8 cellular contexts compared by ENCODE assay signal in the genomic region with DNA sequence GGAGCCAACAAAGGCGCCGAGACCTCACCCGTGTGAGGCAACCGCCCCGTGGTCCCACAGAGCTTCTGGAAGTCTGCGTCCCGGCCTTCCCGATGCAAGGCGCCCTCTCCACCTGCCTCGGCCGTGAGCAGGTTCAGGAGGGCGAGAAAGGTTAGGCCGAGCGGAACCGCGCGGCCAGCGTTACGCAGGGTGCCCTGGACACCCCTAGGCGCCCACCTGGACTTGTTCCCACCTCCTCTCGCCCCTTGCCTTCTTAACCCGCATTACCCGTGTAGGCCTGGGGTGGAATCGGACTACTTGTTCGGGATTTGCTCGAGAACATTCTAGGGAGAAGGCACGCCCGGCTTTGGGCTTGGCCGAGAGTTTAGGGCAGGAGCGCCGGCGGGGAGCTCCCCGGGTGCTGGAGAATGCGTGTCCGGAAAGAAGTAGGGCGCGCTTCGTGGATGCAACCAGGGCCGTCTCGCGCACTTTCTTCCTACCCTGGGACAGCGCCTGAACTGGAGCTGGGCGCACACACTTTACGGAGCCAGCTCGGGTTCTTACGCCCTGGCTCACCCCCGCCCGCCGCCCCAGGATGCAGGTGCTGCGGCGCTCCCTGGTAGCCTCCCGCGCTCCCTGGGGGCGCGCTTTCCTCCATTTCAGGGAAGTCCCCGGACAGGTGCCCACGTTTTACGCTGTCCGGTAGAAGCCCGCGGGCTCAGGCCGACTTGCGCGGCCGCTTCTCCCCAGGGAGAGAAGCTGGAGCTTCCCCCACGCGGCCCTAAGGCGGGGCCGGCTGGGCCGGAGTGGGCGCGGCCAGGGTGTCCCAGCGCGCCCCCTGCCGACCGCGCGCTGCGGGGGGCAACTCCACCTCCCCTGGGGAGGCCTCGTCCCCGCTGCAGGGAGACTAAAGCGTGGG.
A peak's percentile ranks its signal among the peaks of the same experiment; 100 is the strongest.
DNase-seq lines count a peak whose midpoint lies in the region; ATAC-seq and TF ChIP-seq lines count a peak whose summit lies in the region.

No MANE protein-coding gene starts in this region.

- DNase-seq in ACHN = peak; percentile 54
- peak; percentile 25 for DNase-seq in T-helper 2 cell treated with Interferon-gamma antibody and Interleukin-4, amounts not matched to agents 5 μg/mL and 100 μg/mL, for 36 hours (ENCODE audit: low spot score)
- peak; percentile 29 for DNase-seq in kidney tubule cell (ENCODE audit: low spot score)
- DNase-seq in T-helper 17 cell = no peak
- DNase-seq in activated effector memory CD4-positive, alpha-beta T cell treated with anti-CD3 and anti-CD28 coated beads, Interleukin-2, amount 50 U/mL, for 16 hours = no peak
- DNase-seq in tibial artery = no peak

- peaks cover 16% of the 10 kb centered on the region for H3K4me1 Mint-ChIP-seq in T-helper 2 cell treated with Interferon-gamma antibody and Interleukin-4, amounts not matched to agents 5 μg/mL and 100 μg/mL, for 36 hours (ENCODE audit: low read depth)
- peaks cover 28% of the 10 kb centered on the region for H3K4me1 Mint-ChIP-seq in T-helper 17 cell

- peak overlapping the region in 1 of 2 donors; percentile 45 for H3K4me3 ChIP-seq in tibial artery

- H3K4me1 ChIP-seq in tibial artery = peaks cover 0 to 42% (median 40%) of the 10 kb centered on the region in 4 donors

- intact Hi-C loops in tibial artery (cut with DNase I; ENCODE audit: low total_unique reads) = no loop called here

- peaks cover 70% of the 10 kb centered on the region for H3K27me3 Mint-ChIP-seq in T-helper 2 cell treated with Interferon-gamma antibody and Interleukin-4, amounts not matched to agents 5 μg/mL and 100 μg/mL, for 36 hours (ENCODE audit: low read depth)
- H3K27me3 Mint-ChIP-seq in T-helper 17 cell = peaks cover 69% of the 10 kb centered on the region

- no peaks in the 10 kb centered on the region for H3K36me3 ChIP-seq in tibial artery

- in situ Hi-C loops in ACHN (cut with HindIII; ENCODE audit: low pct_ligation_motif_present, low pct_unique_long_range_greater_than_20kb, low sequenced_read_pairs) = no loop called here

- no peak overlapping the region for H3K27ac Mint-ChIP-seq in T-helper 2 cell treated with Interferon-gamma antibody and Interleukin-4, amounts not matched to agents 5 μg/mL and 100 μg/mL, for 36 hours
- no peak overlapping the region for H3K27ac Mint-ChIP-seq in T-helper 17 cell

- H3K4me3 Mint-ChIP-seq in T-helper 2 cell treated with Interferon-gamma antibody and Interleukin-4, amounts not matched to agents 5 μg/mL and 100 μg/mL, for 36 hours = no peak overlapping the region
- H3K4me3 Mint-ChIP-seq in T-helper 17 cell = no peak overlapping the region

- H3K9me3 Mint-ChIP-seq in T-helper 2 cell treated with Interferon-gamma antibody and Interleukin-4, amounts not matched to agents 5 μg/mL and 100 μg/mL, for 36 hours = no peaks in the 10 kb centered on the region

- H3K36me3 Mint-ChIP-seq in T-helper 2 cell treated with Interferon-gamma antibody and Interleukin-4, amounts not matched to agents 5 μg/mL and 100 μg/mL, for 36 hours (ENCODE audit: low read depth) = peaks cover 5% of the 10 kb centered on the region
- H3K36me3 Mint-ChIP-seq in T-helper 17 cell (ENCODE audit: low read depth) = peaks cover 10% of the 10 kb centered on the region

- H3K9me3 ChIP-seq in T-helper 17 cell (ENCODE audit: control insufficient read depth, low read length, poor library complexity, severe bottlenecking) = no peaks in the 10 kb centered on the region
- no peaks in the 10 kb centered on the region for H3K9me3 ChIP-seq in tibial artery

- no peak for TF ChIP-seq CTCF in tibial artery (IDR thresholded peaks at IDR 0.05)

- no peak overlapping the region for H3K27ac ChIP-seq in tibial artery

- peaks cover 0 to 89% of the 10 kb centered on the region in 2 donors for H3K27me3 ChIP-seq in tibial artery

- peak; percentile 38 for ATAC-seq in GM19025 (IDR thresholded peaks at IDR 0.05; ENCODE audit: low read depth, unreplicated experiment)
- ATAC-seq in T-helper 17 cell = no peak
- ATAC-seq in HG02763 (IDR thresholded peaks at IDR 0.05; ENCODE audit: unreplicated experiment) = no peak

Comparison
In these comparisons a context has a peak if more than half of its experiments do, and no peak if none do; other contexts are left out.
1. DNase-seq: peak in ACHN (single experiment), T-helper 2 cell treated with Interferon-gamma antibody and Interleukin-4, amounts not matched to agents 5 μg/mL and 100 μg/mL, for 36 hours (single experiment) and kidney tubule cell (single experiment); none in T-helper 17 cell (0 of 3), activated effector memory CD4-positive, alpha-beta T cell treated with anti-CD3 and anti-CD28 coated beads, Interleukin-2, amount 50 U/mL, for 16 hours (single experiment) and tibial artery (0 of 2).